16 cellular contexts compared by ENCODE assay signal in genomic region chr1:201741763-201742342, GRCh38.
DNase-seq lines count a peak whose midpoint lies in the region; ATAC-seq, FAIRE-seq and TF ChIP-seq lines count a peak whose summit lies in the region.
"Had no signal": no experiment of that assay in that cellular context is flagged by ENCODE, and none has a peak within 500 bp of the region (broad histone marks: within the 10 kb centered on the region; RNA-seq: fewer than 3 reads in every experiment).

No MANE protein-coding gene starts in this region.

- no peak for TF ChIP-seq CTCF in astrocyte (IDR thresholded peaks at IDR 0.05; ENCODE audit: insufficient read depth, low read depth, low read length)
- TF ChIP-seq CTCF in keratinocyte (optimal IDR thresholded peaks at IDR 0.05 in 1 of 3, IDR thresholded peaks at IDR 0.05 in 1 of 3, conservative IDR thresholded peaks at IDR 0.05 in 1 of 3; ENCODE audit: extremely low read depth in 1 of 3, insufficient read depth in 2 of 3, low read length in 3 of 3), result no peak
- TF ChIP-seq CTCF in vagina (IDR thresholded peaks at IDR 0.05), result no peak

- peak overlapping the region; percentile 1 for H3K27ac ChIP-seq in right cardiac atrium (ENCODE audit: low read length)
- no peak overlapping the region for H3K27ac ChIP-seq in astrocyte (ENCODE audit: low read depth, low read length)
- H3K27ac ChIP-seq in keratinocyte (ENCODE audit: control insufficient read depth, insufficient read depth, low read length), result no peak overlapping the region
- H3K27ac ChIP-seq in vagina, result peak overlapping the region; percentile 76

- H3K4me1 ChIP-seq in right cardiac atrium (ENCODE audit: control insufficient read depth, insufficient read depth, low read length) (peaks cover 18% of the 10 kb centered on the region), astrocyte (ENCODE audit: insufficient read depth, low read length) (peaks cover 68% of the 10 kb centered on the region), keratinocyte (ENCODE audit: control insufficient read depth, extremely low read depth, insufficient read depth, low read length) (peaks cover 43% of the 10 kb centered on the region), vagina (peaks cover 62% of the 10 kb centered on the region)

- H3K4me2 ChIP-seq in astrocyte (ENCODE audit: low read length) (peak overlapping the region; percentile 91), keratinocyte (ENCODE audit: control insufficient read depth, extremely low read depth, insufficient read depth, low read depth, low read length) (peak overlapping the region; percentile 95)

- FAIRE-seq in astrocyte (lab: Jason Lieb, UNC) (no peak), keratinocyte (lab: Jason Lieb, UNC) (no peak)
- FAIRE-seq: colon, H1, urothelium cell line had no signal

- WGBS in right cardiac atrium, result 88% methylated on average over 3 of the region's 3 CpGs

- H3K36me3 ChIP-seq in astrocyte (ENCODE audit: insufficient read depth, low read length) (peaks cover 16% of the 10 kb centered on the region), keratinocyte (ENCODE audit: control insufficient read depth in 2 of 2, extremely low read depth in 1 of 2, insufficient read depth in 2 of 2, low read length in 2 of 2) (peaks cover 3 to 27% of the 10 kb centered on the region in 2 experiments), vagina (no peaks in the 10 kb centered on the region)

- H3K79me2 ChIP-seq in astrocyte (ENCODE audit: insufficient read depth, low read length) (peaks cover 100% of the 10 kb centered on the region), keratinocyte (ENCODE audit: control insufficient read depth, insufficient read depth, low read length) (peaks cover 78% of the 10 kb centered on the region)

- H4K20me1 ChIP-seq in astrocyte (ENCODE audit: insufficient read depth, low read length) (peaks cover 76% of the 10 kb centered on the region), keratinocyte (ENCODE audit: control insufficient read depth, extremely low read depth, insufficient read depth, low read length) (no peaks in the 10 kb centered on the region)

- DNase-seq in right cardiac atrium, result no peak
- DNase-seq in Right ventricle myocardium superior, result no peak
- no peak for DNase-seq in astrocyte (ENCODE audit: low read depth)
- no peak for DNase-seq in keratinocyte (ENCODE audit: low read depth, low spot score)
- DNase-seq in vagina (ENCODE audit: extremely low spot score in 2 of 2), result no peak
- no peak for DNase-seq in UCSD-AML1 (lab: John Stamatoyannopoulos, UW; ENCODE audit: unreplicated experiment)
- DNase-seq in kidney glomerular epithelial cell (lab: John Stamatoyannopoulos, UW), result no peak
- DNase-seq in activated T-helper 2 cell treated with anti-CD3 and anti-CD28 coated beads, Interferon-gamma antibody, Interleukin-2, Interleukin-4, amounts not matched to agents 10 μg/mL and 5 μg/mL and 100 μg/mL, durations not matched to agents 14 hours and 24 hours and 36 hours (ENCODE audit: low spot score), result no peak
- DNase-seq: activated CD4-positive, CD25-positive, alpha-beta regulatory T cell; COR-L47; KBM-7; retina; SHP77 treated with DMSO at 0.1 percent for 48 hours had no signal

- no peaks in the 10 kb centered on the region for H3K27me3 Mint-ChIP-seq in astrocyte (ENCODE audit: low read depth, unreplicated experiment)
- H3K27me3 Mint-ChIP-seq in activated T-helper 2 cell treated with anti-CD3 and anti-CD28 coated beads, Interferon-gamma antibody, Interleukin-2, Interleukin-4, amounts not matched to agents 10 μg/mL and 5 μg/mL and 100 μg/mL, durations not matched to agents 14 hours and 24 hours and 36 hours (ENCODE audit: low read depth), result peaks cover 67% of the 10 kb centered on the region

- peaks cover 10% of the 10 kb centered on the region for H3K36me3 Mint-ChIP-seq in astrocyte (ENCODE audit: low read depth, unreplicated experiment)
- no peaks in the 10 kb centered on the region for H3K36me3 Mint-ChIP-seq in activated T-helper 2 cell treated with anti-CD3 and anti-CD28 coated beads, Interferon-gamma antibody, Interleukin-2, Interleukin-4, amounts not matched to agents 10 μg/mL and 5 μg/mL and 100 μg/mL, durations not matched to agents 14 hours and 24 hours and 36 hours (ENCODE audit: low read depth)

- no peaks in the 10 kb centered on the region for H3K9me3 ChIP-seq in right cardiac atrium (ENCODE audit: control insufficient read depth, low read length)
- H3K9me3 ChIP-seq in astrocyte (ENCODE audit: insufficient read depth, low read depth, low read length), result no peaks in the 10 kb centered on the region
- no peaks in the 10 kb centered on the region for H3K9me3 ChIP-seq in keratinocyte (ENCODE audit: control insufficient read depth, low read depth, low read length)
- H3K9me3 ChIP-seq in vagina, result no peaks in the 10 kb centered on the region

- H3K27me3 ChIP-seq in right cardiac atrium (ENCODE audit: control insufficient read depth, insufficient read depth) (no peaks in the 10 kb centered on the region), astrocyte (ENCODE audit: insufficient read depth, low read length) (no peaks in the 10 kb centered on the region), keratinocyte (ENCODE audit: control insufficient read depth, extremely low read depth, insufficient read depth, low read length) (no peaks in the 10 kb centered on the region), vagina (no peaks in the 10 kb centered on the region)

- peaks cover 2% of the 10 kb centered on the region for H3K9me1 ChIP-seq in keratinocyte (ENCODE audit: control insufficient read depth, extremely low read depth, insufficient read depth, low read length)

- H2AFZ ChIP-seq in astrocyte (ENCODE audit: low read depth, low read length), result no peak overlapping the region
- H2AFZ ChIP-seq in keratinocyte (ENCODE audit: control insufficient read depth, low read length), result no peak overlapping the region

- H3K4me3 Mint-ChIP-seq in astrocyte (ENCODE audit: unreplicated experiment), result peak overlapping the region; percentile 99
- no peak overlapping the region for H3K4me3 Mint-ChIP-seq in activated T-helper 2 cell treated with anti-CD3 and anti-CD28 coated beads, Interferon-gamma antibody, Interleukin-2, Interleukin-4, amounts not matched to agents 10 μg/mL and 5 μg/mL and 100 μg/mL, durations not matched to agents 14 hours and 24 hours and 36 hours (ENCODE audit: low read depth)

- dilution Hi-C loops in keratinocyte (cut with MboI; ENCODE audit: extremely low pct_ligation_motif_present, low sequenced_read_pairs), result no loop called here

- no peak for TF ChIP-seq POLR2A in vagina (IDR thresholded peaks at IDR 0.05)

- no peak overlapping the region for H3K4me3 ChIP-seq in right cardiac atrium (ENCODE audit: low read length)
- H3K4me3 ChIP-seq in astrocyte (ENCODE audit: insufficient read depth, low read depth, low read length), result no peak overlapping the region
- H3K4me3 ChIP-seq in keratinocyte (ENCODE audit: control insufficient read depth in 2 of 3, extremely low read depth in 1 of 3, insufficient read depth in 2 of 3, low read depth in 1 of 3, low read length in 3 of 3), result peak overlapping the region in 1 of 3 experiments; percentile 83
- no peak overlapping the region for H3K4me3 ChIP-seq in vagina

- peaks cover 54% of the 10 kb centered on the region for H3K4me1 Mint-ChIP-seq in astrocyte (ENCODE audit: low read depth, unreplicated experiment)
- H3K4me1 Mint-ChIP-seq in activated T-helper 2 cell treated with anti-CD3 and anti-CD28 coated beads, Interferon-gamma antibody, Interleukin-2, Interleukin-4, amounts not matched to agents 10 μg/mL and 5 μg/mL and 100 μg/mL, durations not matched to agents 14 hours and 24 hours and 36 hours (ENCODE audit: low read depth), result peaks cover 2% of the 10 kb centered on the region

- intact Hi-C loops in right cardiac atrium (cut with DNase I), result no loop called here
- intact Hi-C loops in Right ventricle myocardium superior (cut with DNase I), result no loop called here
- intact Hi-C loops in vagina (cut with DNase I), result no loop called here
- intact Hi-C loops in activated T-helper 2 cell treated with anti-CD3 and anti-CD28 coated beads, Interferon-gamma antibody, Interleukin-2, Interleukin-4, amounts not matched to agents 10 μg/mL and 5 μg/mL and 100 μg/mL, durations not matched to agents 14 hours and 24 hours and 36 hours (cut with micrococcal nuclease), result no loop called here

- no peaks in the 10 kb centered on the region for H3K9me3 Mint-ChIP-seq in astrocyte (ENCODE audit: unreplicated experiment)
- H3K9me3 Mint-ChIP-seq in activated T-helper 2 cell treated with anti-CD3 and anti-CD28 coated beads, Interferon-gamma antibody, Interleukin-2, Interleukin-4, amounts not matched to agents 10 μg/mL and 5 μg/mL and 100 μg/mL, durations not matched to agents 14 hours and 24 hours and 36 hours, result no peaks in the 10 kb centered on the region

- H3K27ac Mint-ChIP-seq in astrocyte (ENCODE audit: unreplicated experiment), result peak overlapping the region; percentile 13
- no peak overlapping the region for H3K27ac Mint-ChIP-seq in activated T-helper 2 cell treated with anti-CD3 and anti-CD28 coated beads, Interferon-gamma antibody, Interleukin-2, Interleukin-4, amounts not matched to agents 10 μg/mL and 5 μg/mL and 100 μg/mL, durations not matched to agents 14 hours and 24 hours and 36 hours

- H3K9ac ChIP-seq in astrocyte (ENCODE audit: low read length), result no peak overlapping the region
- no peak overlapping the region for H3K9ac ChIP-seq in keratinocyte (ENCODE audit: control insufficient read depth, extremely low read depth, insufficient read depth, low read length)

- no peak for ATAC-seq in right cardiac atrium
- no peak for ATAC-seq in Right ventricle myocardium superior (ENCODE audit: poor library complexity)

Comparison
In these comparisons a context has a peak if more than half of its experiments do, and no peak if none do; other contexts are left out.
1. H3K27ac ChIP-seq: peak in right cardiac atrium (single experiment) and vagina (single experiment); none in astrocyte (single experiment) and keratinocyte (single experiment).